Comparison of ENCODE assay signal across 17 cellular contexts in genomic region chr11:93719310-93719709, GRCh38. TPM values are rescaled to one million over a fixed set of nuclear protein-coding genes. Genes with fewer than 3 reads are reported as not detected.
DNase-seq lines count a peak whose midpoint lies in the region; ATAC-seq, FAIRE-seq and TF ChIP-seq lines count a peak whose summit lies in the region.
"Had no signal": no experiment of that assay in that cellular context is flagged by ENCODE, and none has a peak within 500 bp of the region (broad histone marks: within the 10 kb centered on the region; RNA-seq: fewer than 3 reads in every experiment).

No MANE protein-coding gene starts in this region.

- in situ Hi-C loops in GM12878 (cut with MboI): no loop called here

- intact Hi-C loops in GM12878 (cut with micrococcal nuclease; ENCODE audit: unreplicated experiment): no loop called here
- intact Hi-C loops in head of caudate nucleus (cut with DNase I): no loop called here

- H3K27ac ChIP-seq in HL-60 (replicated peaks) (peak overlapping the region; percentile 70), GM12878 (ENCODE audit: control insufficient read depth, insufficient read depth) (no peak overlapping the region)
- H3K27ac ChIP-seq: GM23248, SK-N-MC had no signal

- no peak overlapping the region for H3K4me2 ChIP-seq in GM12878 (ENCODE audit: control insufficient read depth, insufficient read depth)

- no peaks in the 10 kb centered on the region; the same call in 2 of the 3 replicates for H3K9me3 ChIP-seq in GM12878 (replicated peaks; ENCODE audit: control insufficient read depth, insufficient read depth, low read length)
- H3K9me3 ChIP-seq in MG63: no peaks in the 10 kb centered on the region
- H3K9me3 ChIP-seq: Peyer's patch had no signal

- no peak overlapping the region for H3K4me3 ChIP-seq in HL-60 (replicated peaks; ENCODE audit: insufficient read depth, low read length)
- H3K4me3 ChIP-seq in GM12878: no peak overlapping the region
- H3K4me3 ChIP-seq in MG63: no peak overlapping the region
- H3K4me3 ChIP-seq: GM23248, Peyer's patch, SK-N-MC had no signal

- TF ChIP-seq POLR2A in GM12878 (IDR thresholded peaks at IDR 0.05; ENCODE audit: low read depth, low read length): no peak

- TF ChIP-seq CTCF in HL-60 (IDR thresholded peaks at IDR 0.05; ENCODE audit: insufficient read depth, low read length) (no peak), GM12878 (IDR thresholded peaks at IDR 0.05 in 2 of 3, conservative IDR thresholded peaks at IDR 0.05 in 1 of 3; ENCODE audit: control insufficient read depth in 2 of 3, extremely low read depth in 1 of 3, insufficient read depth in 1 of 3, low read depth in 3 of 3, low read length in 3 of 3) (no peak)

- peaks cover 66% of the 10 kb centered on the region for H3K36me3 Mint-ChIP-seq in activated CD4-positive, alpha-beta T cell treated with anti-CD3 and anti-CD28 coated beads, Interleukin-2, amount 10 ng/mL, durations not matched to agents 7 days and 5 days (ENCODE audit: low read depth)

- H2AFZ ChIP-seq in GM12878 (ENCODE audit: control insufficient read depth, low read depth, low read length): no peak overlapping the region
- H2AFZ ChIP-seq: GM23248 had no signal

- no peak overlapping the region for H3K4me3 Mint-ChIP-seq in activated CD4-positive, alpha-beta T cell treated with anti-CD3 and anti-CD28 coated beads, Interleukin-2, amount 10 ng/mL, durations not matched to agents 7 days and 5 days

- H3K9me3 Mint-ChIP-seq in activated CD4-positive, alpha-beta T cell treated with anti-CD3 and anti-CD28 coated beads, Interleukin-2, amount 10 ng/mL, durations not matched to agents 7 days and 5 days: peaks cover 12% of the 10 kb centered on the region

- FAIRE-seq in GM12878 (lab: Jason Lieb, UNC): no peak

- no peak for DNase-seq in activated CD4-positive, alpha-beta T cell treated with anti-CD3 and anti-CD28 coated beads, Interleukin-2, amount 10 ng/mL, durations not matched to agents 7 days and 5 days
- no peak for DNase-seq in activated CD4-positive, alpha-beta T cell treated with anti-CD3 and anti-CD28 coated beads, Interleukin-2, amount 50 U/mL, for 1 hour
- peak in 1 of 2 experiments; percentile 63 for DNase-seq in HL-60 (ENCODE audit: low read depth in 1 of 2, low spot score in 1 of 2)
- DNase-seq in GM12878 (ENCODE audit: low read depth, low spot score): no peak
- no peak for DNase-seq in head of caudate nucleus
- no peak for DNase-seq in MG63
- DNase-seq: GM23248, KG1, NCI-H1105, NCI-H1694, NCI-H2227 treated with DMSO at 0.1 percent for 48 hours, NCI-H524, Peyer's patch had no signal

- no peaks in the 10 kb centered on the region for H3K27me3 ChIP-seq in HL-60 (ENCODE audit: insufficient read depth, poor library complexity, severe bottlenecking)
- H3K27me3 ChIP-seq in GM12878 (replicated peaks in 1 of 2; ENCODE audit: control insufficient read depth in 2 of 2, insufficient read depth in 2 of 2, low read length in 1 of 2): no peaks in the 10 kb centered on the region
- no peaks in the 10 kb centered on the region for H3K27me3 ChIP-seq in MG63
- H3K27me3 ChIP-seq: Peyer's patch had no signal

- TF ChIP-seq EP300 in GM12878 (IDR thresholded peaks at IDR 0.05; ENCODE audit: borderline replicate concordance in 1 of 2, control insufficient read depth in 1 of 2, low read depth in 2 of 2, low read length in 2 of 2): no peak

- POLR2A ChIA-PET in activated CD4-positive, alpha-beta T cell treated with anti-CD3 and anti-CD28 coated beads, Interleukin-2, amount 10 ng/mL, durations not matched to agents 7 days and 5 days (lab: Charles Lee): interaction anchor here (1.1 kb wide), 1 partner anchor 22 kb away, joined by 3 read pairs; the partner anchor contains the start of genes C11orf54 and TAF1D
- POLR2A ChIA-PET in GM12878 (lab: Charles Lee): interaction anchor here (0.6 to 2.1 kb wide), 5 partner anchors 13 to 1249 kb away, joined by 3 to 5 read pairs (median 3); partner anchors contain the start of gene CEP295

- peaks cover 5% of the 10 kb centered on the region for H3K79me2 ChIP-seq in GM12878 (ENCODE audit: control insufficient read depth, insufficient read depth, low read length)

- CTCF ChIA-PET in activated CD4-positive, alpha-beta T cell treated with anti-CD3 and anti-CD28 coated beads, Interleukin-2, amount 10 ng/mL, durations not matched to agents 7 days and 5 days (lab: Charles Lee): interaction anchor here (0.6 to 1.2 kb wide), 2 partner anchors 10 to 188 kb away, joined by 3 to 6 read pairs; no protein-coding TSS in a partner anchor
- CTCF ChIA-PET in GM12878 (lab: Yijun Ruan, JAX): interaction anchor here (1.0 kb wide), 1 partner anchor 14 kb away, joined by 3 read pairs; no protein-coding TSS in a partner anchor

- peaks cover 12% of the 10 kb centered on the region for H3K4me1 ChIP-seq in GM12878 (ENCODE audit: control insufficient read depth, insufficient read depth, low read length)

- TF ChIP-seq RAD21 in GM12878 (IDR thresholded peaks at IDR 0.05; ENCODE audit: insufficient read depth, low read depth, low read length): no peak

- no peaks in the 10 kb centered on the region for H4K20me1 ChIP-seq in GM12878 (ENCODE audit: control insufficient read depth, insufficient read depth)

- H3K9ac ChIP-seq in GM12878 (ENCODE audit: control insufficient read depth, insufficient read depth, low read length): no peak overlapping the region
- H3K9ac ChIP-seq: GM23248 had no signal

- RAD21 ChIA-PET in GM12878 (lab: Charles Lee; ENCODE audit: unreplicated experiment): interaction anchor here (0.6 to 3.2 kb wide), 3 partner anchors 12 to 784 kb away, joined by 3 to 10 read pairs (median 3); partner anchors contain the start of genes C11orf54 and TAF1D

- H3K36me3 ChIP-seq in GM12878 (ENCODE audit: control insufficient read depth in 2 of 2, insufficient read depth in 2 of 2, low read length in 1 of 2) (peaks cover 13 to 25% of the 10 kb centered on the region in 2 experiments), MG63 (peaks cover 44% of the 10 kb centered on the region)

- peak overlapping the region; percentile 31 for H3K27ac Mint-ChIP-seq in activated CD4-positive, alpha-beta T cell treated with anti-CD3 and anti-CD28 coated beads, Interleukin-2, amount 10 ng/mL, durations not matched to agents 7 days and 5 days

- BruUV-seq in GM12878 (replicated peaks; lab: Mats Ljungman, UMichigan): no TSS peak

- peaks cover 30% of the 10 kb centered on the region for H3K4me1 Mint-ChIP-seq in activated CD4-positive, alpha-beta T cell treated with anti-CD3 and anti-CD28 coated beads, Interleukin-2, amount 10 ng/mL, durations not matched to agents 7 days and 5 days

- no peaks in the 10 kb centered on the region for H3K27me3 Mint-ChIP-seq in activated CD4-positive, alpha-beta T cell treated with anti-CD3 and anti-CD28 coated beads, Interleukin-2, amount 10 ng/mL, durations not matched to agents 7 days and 5 days

- 75% methylated on average over 4 of the region's 4 CpGs for whole genome bisulfite sequencing in GM12878 (ENCODE audit: insufficient coverage, insufficient replicate concordance, low lambda C conversion rate, missing lambda C conversion rate)

- ATAC-seq in GM12878 (peak; percentile 12; the same call in 2 of the 3 replicates), HG03025 (IDR thresholded peaks at IDR 0.05; ENCODE audit: low FRiP score, unreplicated experiment) (no peak)
- ATAC-seq: HCT116, Right ventricle myocardium inferior had no signal

- SMC1A ChIA-PET in GM12878 (lab: Charles Lee; ENCODE audit: uncharacterized antibody, unreplicated experiment): interaction anchor here (0.6 to 5.3 kb wide), 5 partner anchors 13 to 158 kb away, joined by 3 to 30 read pairs (median 4); no protein-coding TSS in a partner anchor

RNA-seq across cellular contexts. Expression of gene TAF1D, which starts 22.0 kb away (rescaled TPM):
- total RNA-seq in activated CD4-positive, alpha-beta T cell treated with anti-CD3 and anti-CD28 coated beads, Interleukin-2, amount 10 ng/mL, durations not matched to agents 7 days and 5 days: 100 to 1,000 TPM; 159 to 166 TPM
- 793 and 868 TPM in 2 replicates for total RNA-seq in GM12878 (2013; cell fraction: nucleolus; rRNA removed)
- total RNA-seq in GM12878 (2014; rRNA removed): 191 and 254 TPM in 2 replicates
- total RNA-seq in GM12878 (2014; rRNA removed; fragmentation: Illumina TruSeq; extraction: Trizol): 301 and 314 TPM in 2 replicates
- 180 and 206 TPM in 2 replicates for total RNA-seq in GM12878 (2021)
- 109 TPM for polyA plus RNA-seq in GM12878 (2011; ENCODE audit: low read depth)
- polyA plus RNA-seq in GM12878 (2011; rRNA removed): 224 and 373 TPM in 2 replicates
- 52.9 and 55.8 TPM in 2 replicates for polyA plus RNA-seq in GM12878 (2011; cell fraction: cytosol; rRNA removed)
- 359 and 420 TPM in 2 replicates for polyA plus RNA-seq in GM12878 (2011; cell fraction: nucleus; rRNA removed)
- 132 and 157 TPM in 2 replicates for polyA plus RNA-seq in GM12878 (2012)
- polyA plus RNA-seq in GM12878 (2014; fragmentation: Illumina TruSeq; extraction: Trizol): 270 and 380 TPM in 2 replicates
- 100 to 1,000 TPM; 112 to 181 TPM for polyA plus RNA-seq in GM12878 (2014; fragmentation: Nextera tagmentation; extraction: Ambion mirVana)
- polyA plus RNA-seq in GM12878 (2014; rRNA removed): 179 and 220 TPM in 2 replicates
- polyA plus RNA-seq in GM12878 (2016; fragmentation: Nextera tagmentation; extraction: Ambion mirVana): 100 to 1,000 TPM; 101 to 110 TPM
- polyA minus RNA-seq in GM12878 (2011; rRNA and poly(A)+ RNA removed): 91.2 and 125 TPM in 2 replicates
- 60.7 and 72.5 TPM in 2 replicates for polyA minus RNA-seq in GM12878 (2011; cell fraction: cytosol; rRNA and poly(A)+ RNA removed)
- polyA minus RNA-seq in GM12878 (2011; cell fraction: nucleus; rRNA and poly(A)+ RNA removed): 233 and 316 TPM in 2 replicates
- 92.0 and 171 TPM in 2 replicates for total RNA-seq in MG63 (2014; rRNA removed; shearing (Covaris generic); ENCODE audit: low replicate concordance)

RNA-seq across cellular contexts. Expression of gene C11orf54, which starts 22.2 kb away (rescaled TPM):
- total RNA-seq in activated CD4-positive, alpha-beta T cell treated with anti-CD3 and anti-CD28 coated beads, Interleukin-2, amount 10 ng/mL, durations not matched to agents 7 days and 5 days: 10 to 100 TPM; 14.5 to 22.5 TPM
- 53.1 and 63.8 TPM in 2 replicates for total RNA-seq in GM12878 (2013; cell fraction: nucleolus; rRNA removed)
- 15.1 and 22.1 TPM in 2 replicates for total RNA-seq in GM12878 (2014; rRNA removed)
- total RNA-seq in GM12878 (2014; rRNA removed; fragmentation: Illumina TruSeq; extraction: Trizol): 22.5 and 23.6 TPM in 2 replicates
- total RNA-seq in GM12878 (2021): 15.2 and 19.1 TPM in 2 replicates
- 12.3 TPM for polyA plus RNA-seq in GM12878 (2011; ENCODE audit: low read depth)
- 32.3 and 58.3 TPM in 2 replicates for polyA plus RNA-seq in GM12878 (2011; rRNA removed)
- polyA plus RNA-seq in GM12878 (2011; cell fraction: cytosol; rRNA removed): 10.6 and 15.4 TPM in 2 replicates
- 11.7 and 12.5 TPM in 2 replicates for polyA plus RNA-seq in GM12878 (2011; cell fraction: nucleus; rRNA removed)
- 14.5 and 18.4 TPM in 2 replicates for polyA plus RNA-seq in GM12878 (2012)
- polyA plus RNA-seq in GM12878 (2014; fragmentation: Illumina TruSeq; extraction: Trizol): 26.2 and 33.2 TPM in 2 replicates
- polyA plus RNA-seq in GM12878 (2014; fragmentation: Nextera tagmentation; extraction: Ambion mirVana): 10 to 100 TPM; 31.3 to 31.5 TPM
- 15.9 and 19.2 TPM in 2 replicates for polyA plus RNA-seq in GM12878 (2014; rRNA removed)
- 10 to 100 TPM; 27.4 to 30.4 TPM for polyA plus RNA-seq in GM12878 (2016; fragmentation: Nextera tagmentation; extraction: Ambion mirVana)
- 16.4 and 109 TPM in 2 replicates for polyA minus RNA-seq in GM12878 (2011; rRNA and poly(A)+ RNA removed)
- polyA minus RNA-seq in GM12878 (2011; cell fraction: cytosol; rRNA and poly(A)+ RNA removed): 6.9 and 7.2 TPM in 2 replicates
- 6.8 and 10.5 TPM in 2 replicates for polyA minus RNA-seq in GM12878 (2011; cell fraction: nucleus; rRNA and poly(A)+ RNA removed)
- 19.3 and 31.7 TPM in 2 replicates for total RNA-seq in MG63 (2014; rRNA removed; shearing (Covaris generic); ENCODE audit: low replicate concordance)

RNA-seq across cellular contexts. Expression of gene CEP295, which starts 57.8 kb away (rescaled TPM):
- total RNA-seq in activated CD4-positive, alpha-beta T cell treated with anti-CD3 and anti-CD28 coated beads, Interleukin-2, amount 10 ng/mL, durations not matched to agents 7 days and 5 days: 10 to 100 TPM; 31.8 to 35.5 TPM
- total RNA-seq in GM12878 (2013; cell fraction: nucleolus; rRNA removed): 125 and 128 TPM in 2 replicates
- total RNA-seq in GM12878 (2014; rRNA removed) (33.4 and 41.1 TPM in 2 replicates), GM12878 (2014; rRNA removed; fragmentation: Illumina TruSeq; extraction: Trizol) (41.4 and 42.9 TPM in 2 replicates), GM12878 (2021) (20.8 and 21.3 TPM in 2 replicates)
- polyA plus RNA-seq in GM12878 (2011; ENCODE audit: low read depth): 5.5 TPM
- polyA plus RNA-seq in GM12878 (2011; rRNA removed) (23.2 and 36.2 TPM in 2 replicates), GM12878 (2014; fragmentation: Illumina TruSeq; extraction: Trizol) (24.7 and 31.3 TPM in 2 replicates), GM12878 (2014; fragmentation: Nextera tagmentation; extraction: Ambion mirVana) (1 to 10 TPM; 5.6 to 6.0 TPM), GM12878 (2014; rRNA removed) (14.5 and 15.2 TPM in 2 replicates), GM12878 (2016; fragmentation: Nextera tagmentation; extraction: Ambion mirVana) (1 to 10 TPM; 7.4 to 7.8 TPM)
- polyA plus RNA-seq in GM12878 (2011; cell fraction: cytosol; rRNA removed): 8.0 and 8.6 TPM in 2 replicates
- polyA plus RNA-seq in GM12878 (2011; cell fraction: nucleus; rRNA removed): 30.4 and 32.9 TPM in 2 replicates
- polyA plus RNA-seq in GM12878 (2012): 6.9 and 10.2 TPM in 2 replicates
- polyA minus RNA-seq in GM12878 (2011; rRNA and poly(A)+ RNA removed): 36.9 and 49.2 TPM in 2 replicates
- polyA minus RNA-seq in GM12878 (2011; cell fraction: cytosol; rRNA and poly(A)+ RNA removed): 17.4 and 24.0 TPM in 2 replicates
- polyA minus RNA-seq in GM12878 (2011; cell fraction: nucleus; rRNA and poly(A)+ RNA removed): 57.8 and 80.4 TPM in 2 replicates
- total RNA-seq in MG63 (2014; rRNA removed; shearing (Covaris generic); ENCODE audit: low replicate concordance): 4.4 and 5.1 TPM in 2 replicates
